In the genomic region with DNA sequence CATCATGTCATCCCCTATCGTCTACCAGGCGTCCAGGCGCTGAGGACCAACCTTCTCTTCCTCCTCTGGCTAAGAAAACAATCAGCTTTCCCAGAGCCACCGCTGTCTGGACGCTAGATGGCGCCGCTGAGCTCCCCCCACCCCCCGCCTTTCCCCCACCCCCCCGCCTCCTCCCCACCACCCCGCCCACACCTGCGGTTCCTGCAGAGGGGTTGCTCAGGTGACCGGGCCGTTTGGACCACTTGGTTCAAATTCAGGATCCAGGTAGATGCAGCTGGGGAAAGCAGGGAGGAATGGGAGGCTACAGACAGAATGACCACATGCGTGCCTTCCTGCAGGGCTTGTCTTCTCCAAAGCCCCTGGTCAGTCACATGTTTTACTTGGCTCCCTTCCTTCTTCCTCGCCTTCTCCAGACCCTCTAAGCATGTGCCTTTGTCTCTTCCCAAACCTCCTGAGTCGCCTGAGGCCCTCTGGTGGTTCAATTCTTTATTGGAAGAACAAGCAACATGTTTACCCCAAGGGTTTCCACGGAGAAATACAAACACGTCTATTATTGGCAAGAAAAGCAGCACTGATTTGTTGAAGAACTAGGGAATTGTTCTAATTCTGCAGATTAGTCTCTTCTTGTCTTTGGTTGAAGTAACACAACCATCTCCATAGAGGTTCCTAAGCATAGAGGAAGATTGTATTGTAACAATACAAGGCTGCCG, we compare ENCODE assay signal across 1 cellular context.
TF ChIP-seq lines count a peak whose summit lies in the region.

No MANE protein-coding gene starts in this region.

TF ChIP-seq in H1, 55 proteins besides CTCF, POLR2A, EP300 and RAD21:
- TF ChIP-seq TAF1 (IDR thresholded peaks at IDR 0.05; ENCODE audit: low read depth, low read length) (0 out of 2 replicates have a peak, but pooled peaks have one; percentile 59), TAF7 (optimal IDR thresholded peaks at IDR 0.05; ENCODE audit: borderline replicate concordance, low read depth, low read length) (peak; percentile 70), POU5F1 (IDR thresholded peaks at IDR 0.05; ENCODE audit: low read depth, low read length) (no peak), PHF8 (conservative IDR thresholded peaks at IDR 0.05; ENCODE audit: low read depth, low read length) (peak; percentile 42; the same call in 1 of the 2 replicates), HDAC2 (IDR thresholded peaks at IDR 0.05; ENCODE audit: borderline replicate concordance in 1 of 2, low read depth in 2 of 2, low read length in 2 of 2) (no peak), POLR2AphosphoS5 (IDR thresholded peaks at IDR 0.05; ENCODE audit: low read depth, low read length) (peak; percentile 74), CBX5 (IDR thresholded peaks at IDR 0.05; ENCODE audit: low read depth, low read length) (no peak), MAX (IDR thresholded peaks at IDR 0.05) (peak; percentile 96), CHD1 (IDR thresholded peaks at IDR 0.05; ENCODE audit: low read depth, low read length) (no peak), EGR1 (IDR thresholded peaks at IDR 0.05; ENCODE audit: borderline replicate concordance, low read depth, low read length) (no peak), JUND (IDR thresholded peaks at IDR 0.05; ENCODE audit: low read length) (no peak), RBBP5 (IDR thresholded peaks at IDR 0.05; ENCODE audit: borderline replicate concordance, low read depth, low read length) (no peak; the same call in 1 of the 2 replicates), ZNF274 (IDR thresholded peaks at IDR 0.05; ENCODE audit: borderline replicate concordance, extremely low read depth, low read length) (no peak), E2F6 (IDR thresholded peaks at IDR 0.05) (peak; percentile 86), CEBPB (IDR thresholded peaks at IDR 0.05; ENCODE audit: low read depth, low read length) (no peak), EZH2 (IDR thresholded peaks at IDR 0.05; ENCODE audit: low read depth, low read length, severe bottlenecking) (no peak), CHD2 (IDR thresholded peaks at IDR 0.05; ENCODE audit: low read length) (peak; percentile 10; the same call in 1 of the 2 replicates), SIN3A (conservative IDR thresholded peaks at IDR 0.05 in 1 of 2, IDR thresholded peaks at IDR 0.05 in 1 of 2; ENCODE audit: low read depth in 1 of 2, low read length in 2 of 2) (peak in 1 of 2 experiments; percentile 66; a peak in 1 of 4 replicates), KDM5A (IDR thresholded peaks at IDR 0.05; ENCODE audit: low read length) (no peak), BACH1 (IDR thresholded peaks at IDR 0.05; ENCODE audit: low read length) (no peak), TBP (IDR thresholded peaks at IDR 0.05; ENCODE audit: low read depth, low read length) (peak; percentile 49), SP1 (IDR thresholded peaks at IDR 0.05; ENCODE audit: low read depth, low read length) (0 out of 2 replicates have a peak, but pooled peaks have one; percentile 6), ATF2 (IDR thresholded peaks at IDR 0.05; ENCODE audit: low read length) (no peak), TCF12 (IDR thresholded peaks at IDR 0.05; ENCODE audit: low read depth, low read length) (0 out of 2 replicates have a peak, but pooled peaks have one; percentile 50), SRF (IDR thresholded peaks at IDR 0.05; ENCODE audit: low read depth, low read length) (no peak), GTF2F1 (IDR thresholded peaks at IDR 0.05; ENCODE audit: borderline replicate concordance, low read depth, low read length) (peak; percentile 38; the same call in 1 of the 2 replicates), JUN (IDR thresholded peaks at IDR 0.05; ENCODE audit: low read depth, low read length) (0 out of 2 replicates have a peak, but pooled peaks have one; percentile 32), KDM4A (IDR thresholded peaks at IDR 0.05; ENCODE audit: low read depth, low read length, severe bottlenecking) (peak; percentile 51), NANOG (IDR thresholded peaks at IDR 0.05; ENCODE audit: insufficient read depth, low read depth, low read length, poor library complexity, severe bottlenecking) (no peak)
- TF ChIP-seq, protein P1, sequence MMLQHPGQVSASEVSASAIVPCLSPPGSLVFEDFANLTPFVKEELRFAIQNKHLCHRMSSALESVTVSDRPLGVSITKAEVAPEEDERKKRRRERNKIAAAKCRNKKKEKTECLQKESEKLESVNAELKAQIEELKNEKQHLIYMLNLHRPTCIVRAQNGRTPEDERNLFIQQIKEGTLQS (IDR thresholded peaks at IDR 0.05; ENCODE audit: insufficient read depth, low read depth, low read length), result peak; percentile 31; the same call in 1 of the 2 replicates
- TF ChIP-seq, protein P2, sequence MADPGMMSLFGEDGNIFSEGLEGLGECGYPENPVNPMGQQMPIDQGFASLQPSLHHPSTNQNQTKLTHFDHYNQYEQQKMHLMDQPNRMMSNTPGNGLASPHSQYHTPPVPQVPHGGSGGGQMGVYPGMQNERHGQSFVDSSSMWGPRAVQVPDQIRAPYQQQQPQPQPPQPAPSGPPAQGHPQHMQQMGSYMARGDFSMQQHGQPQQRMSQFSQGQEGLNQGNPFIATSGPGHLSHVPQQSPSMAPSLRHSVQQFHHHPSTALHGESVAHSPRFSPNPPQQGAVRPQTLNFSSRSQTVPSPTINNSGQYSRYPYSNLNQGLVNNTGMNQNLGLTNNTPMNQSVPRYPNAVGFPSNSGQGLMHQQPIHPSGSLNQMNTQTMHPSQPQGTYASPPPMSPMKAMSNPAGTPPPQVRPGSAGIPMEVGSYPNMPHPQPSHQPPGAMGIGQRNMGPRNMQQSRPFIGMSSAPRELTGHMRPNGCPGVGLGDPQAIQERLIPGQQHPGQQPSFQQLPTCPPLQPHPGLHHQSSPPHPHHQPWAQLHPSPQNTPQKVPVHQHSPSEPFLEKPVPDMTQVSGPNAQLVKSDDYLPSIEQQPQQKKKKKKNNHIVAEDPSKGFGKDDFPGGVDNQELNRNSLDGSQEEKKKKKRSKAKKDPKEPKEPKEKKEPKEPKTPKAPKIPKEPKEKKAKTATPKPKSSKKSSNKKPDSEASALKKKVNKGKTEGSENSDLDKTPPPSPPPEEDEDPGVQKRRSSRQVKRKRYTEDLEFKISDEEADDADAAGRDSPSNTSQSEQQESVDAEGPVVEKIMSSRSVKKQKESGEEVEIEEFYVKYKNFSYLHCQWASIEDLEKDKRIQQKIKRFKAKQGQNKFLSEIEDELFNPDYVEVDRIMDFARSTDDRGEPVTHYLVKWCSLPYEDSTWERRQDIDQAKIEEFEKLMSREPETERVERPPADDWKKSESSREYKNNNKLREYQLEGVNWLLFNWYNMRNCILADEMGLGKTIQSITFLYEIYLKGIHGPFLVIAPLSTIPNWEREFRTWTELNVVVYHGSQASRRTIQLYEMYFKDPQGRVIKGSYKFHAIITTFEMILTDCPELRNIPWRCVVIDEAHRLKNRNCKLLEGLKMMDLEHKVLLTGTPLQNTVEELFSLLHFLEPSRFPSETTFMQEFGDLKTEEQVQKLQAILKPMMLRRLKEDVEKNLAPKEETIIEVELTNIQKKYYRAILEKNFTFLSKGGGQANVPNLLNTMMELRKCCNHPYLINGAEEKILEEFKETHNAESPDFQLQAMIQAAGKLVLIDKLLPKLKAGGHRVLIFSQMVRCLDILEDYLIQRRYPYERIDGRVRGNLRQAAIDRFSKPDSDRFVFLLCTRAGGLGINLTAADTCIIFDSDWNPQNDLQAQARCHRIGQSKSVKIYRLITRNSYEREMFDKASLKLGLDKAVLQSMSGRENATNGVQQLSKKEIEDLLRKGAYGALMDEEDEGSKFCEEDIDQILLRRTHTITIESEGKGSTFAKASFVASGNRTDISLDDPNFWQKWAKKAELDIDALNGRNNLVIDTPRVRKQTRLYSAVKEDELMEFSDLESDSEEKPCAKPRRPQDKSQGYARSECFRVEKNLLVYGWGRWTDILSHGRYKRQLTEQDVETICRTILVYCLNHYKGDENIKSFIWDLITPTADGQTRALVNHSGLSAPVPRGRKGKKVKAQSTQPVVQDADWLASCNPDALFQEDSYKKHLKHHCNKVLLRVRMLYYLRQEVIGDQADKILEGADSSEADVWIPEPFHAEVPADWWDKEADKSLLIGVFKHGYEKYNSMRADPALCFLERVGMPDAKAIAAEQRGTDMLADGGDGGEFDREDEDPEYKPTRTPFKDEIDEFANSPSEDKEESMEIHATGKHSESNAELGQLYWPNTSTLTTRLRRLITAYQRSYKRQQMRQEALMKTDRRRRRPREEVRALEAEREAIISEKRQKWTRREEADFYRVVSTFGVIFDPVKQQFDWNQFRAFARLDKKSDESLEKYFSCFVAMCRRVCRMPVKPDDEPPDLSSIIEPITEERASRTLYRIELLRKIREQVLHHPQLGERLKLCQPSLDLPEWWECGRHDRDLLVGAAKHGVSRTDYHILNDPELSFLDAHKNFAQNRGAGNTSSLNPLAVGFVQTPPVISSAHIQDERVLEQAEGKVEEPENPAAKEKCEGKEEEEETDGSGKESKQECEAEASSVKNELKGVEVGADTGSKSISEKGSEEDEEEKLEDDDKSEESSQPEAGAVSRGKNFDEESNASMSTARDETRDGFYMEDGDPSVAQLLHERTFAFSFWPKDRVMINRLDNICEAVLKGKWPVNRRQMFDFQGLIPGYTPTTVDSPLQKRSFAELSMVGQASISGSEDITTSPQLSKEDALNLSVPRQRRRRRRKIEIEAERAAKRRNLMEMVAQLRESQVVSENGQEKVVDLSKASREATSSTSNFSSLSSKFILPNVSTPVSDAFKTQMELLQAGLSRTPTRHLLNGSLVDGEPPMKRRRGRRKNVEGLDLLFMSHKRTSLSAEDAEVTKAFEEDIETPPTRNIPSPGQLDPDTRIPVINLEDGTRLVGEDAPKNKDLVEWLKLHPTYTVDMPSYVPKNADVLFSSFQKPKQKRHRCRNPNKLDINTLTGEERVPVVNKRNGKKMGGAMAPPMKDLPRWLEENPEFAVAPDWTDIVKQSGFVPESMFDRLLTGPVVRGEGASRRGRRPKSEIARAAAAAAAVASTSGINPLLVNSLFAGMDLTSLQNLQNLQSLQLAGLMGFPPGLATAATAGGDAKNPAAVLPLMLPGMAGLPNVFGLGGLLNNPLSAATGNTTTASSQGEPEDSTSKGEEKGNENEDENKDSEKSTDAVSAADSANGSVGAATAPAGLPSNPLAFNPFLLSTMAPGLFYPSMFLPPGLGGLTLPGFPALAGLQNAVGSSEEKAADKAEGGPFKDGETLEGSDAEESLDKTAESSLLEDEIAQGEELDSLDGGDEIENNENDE (IDR thresholded peaks at IDR 0.05; ENCODE audit: insufficient replicate concordance, low read length), result no peak
